ENCODE assay signal across 14 cellular contexts in genomic region chr5:170220196-170220595, GRCh38. TPM values are rescaled to one million over a fixed set of nuclear protein-coding genes. Genes with fewer than 3 reads are reported as not detected.
A peak's percentile ranks its signal among the peaks of the same experiment; 100 is the strongest.
DNase-seq lines count a peak whose midpoint lies in the region; ATAC-seq and TF ChIP-seq lines count a peak whose summit lies in the region.
"Had no signal": no experiment of that assay in that cellular context is flagged by ENCODE, and none has a peak within 500 bp of the region (broad histone marks: within the 10 kb centered on the region; RNA-seq: fewer than 3 reads in every experiment).

No MANE protein-coding gene starts in this region.

- intact Hi-C loops in PC-3 (cut with micrococcal nuclease) = no loop called here

- H3K36me3 Mint-ChIP-seq in HFFc6 (ENCODE audit: low read depth) = no peaks in the 10 kb centered on the region

- POLR2A ChIA-PET in PC-3 (lab: Charles Lee; ENCODE audit: unreplicated experiment) = no interaction called here

- H2AFZ ChIP-seq in PC-3 (ENCODE audit: low read length) = no peak overlapping the region

- no peaks in the 10 kb centered on the region for H3K79me2 ChIP-seq in PC-3 (ENCODE audit: low read length)

- TF ChIP-seq CTCF in HFFc6 (IDR thresholded peaks at IDR 0.05) = no peak
- TF ChIP-seq CTCF in PC-3 (conservative IDR thresholded peaks at IDR 0.05; ENCODE audit: low read depth, low read length) = no peak

- H3K4me3 Mint-ChIP-seq in HFFc6 = no peak overlapping the region

- no TSS peak for BruUV-seq in PC-3 (replicated peaks; lab: Mats Ljungman, UMichigan)

- H3F3A ChIP-seq in PC-3 (ENCODE audit: low read length, unreplicated experiment) = no peaks in the 10 kb centered on the region

- H3K4me1 Mint-ChIP-seq in HFFc6 (ENCODE audit: low read depth) = peaks cover 22% of the 10 kb centered on the region

- CTCF ChIA-PET in PC-3 (lab: Charles Lee) = interaction anchor here (0.6 kb wide), 1 partner anchor 523 kb away, joined by 3 read pairs; no protein-coding TSS in a partner anchor

- peak overlapping the region; percentile 70 for H3K27ac ChIP-seq in PC-3 (ENCODE audit: low read length)
- H3K27ac ChIP-seq: BLaER1 had no signal

- DNase-seq in HFFc6 (no peak), PC-3 (no peak), germinal center (ENCODE audit: low spot score) (peak; percentile 37), SIG-M5 treated with dmso at 0.1 percent for 504 hours (lab: John Stamatoyannopoulos, UW; ENCODE audit: unreplicated experiment) (no peak)
- DNase-seq in activated T-cell treated with anti-CD3 and anti-CD28 coated beads, Interleukin-2, amount 50 U/mL, for 1 hour = no peak
- DNase-seq: DND-41, GOT3, NCI-H1417, NCI-H187 treated with DMSO at 0.1 percent for 48 hours, NCI-H446, NCI-H748 treated with DMSO at 0.1 percent for 48 hours had no signal

- H3K27me3 Mint-ChIP-seq in HFFc6 (ENCODE audit: insufficient read depth) = peaks cover 4% of the 10 kb centered on the region

- H3K9me3 ChIP-seq in PC-3 (ENCODE audit: low read length) = no peaks in the 10 kb centered on the region
- H3K9me3 ChIP-seq: BLaER1 had no signal

- peak overlapping the region; percentile 63; the same call in 1 of the 2 replicates for H3K27ac Mint-ChIP-seq in HFFc6

- peaks cover 29% of the 10 kb centered on the region for H3K4me1 ChIP-seq in PC-3 (ENCODE audit: insufficient read depth, low read length)

- no peaks in the 10 kb centered on the region for H3K9me2 ChIP-seq in PC-3 (replicated peaks; ENCODE audit: low read length)

- peak overlapping the region; percentile 18; the same call in 1 of the 2 replicates for H3K4me2 ChIP-seq in PC-3 (ENCODE audit: low read length)
- H3K4me2 ChIP-seq: BLaER1 had no signal

- H3K9me3 Mint-ChIP-seq in HFFc6 = no peaks in the 10 kb centered on the region

- H3K9ac ChIP-seq in PC-3 (ENCODE audit: low read length) = no peak overlapping the region
- H3K9ac ChIP-seq: BLaER1 had no signal

- no peaks in the 10 kb centered on the region for H4K20me1 ChIP-seq in PC-3 (ENCODE audit: low read length)
- H4K20me1 ChIP-seq: BLaER1 had no signal

- no peaks in the 10 kb centered on the region for H3K36me3 ChIP-seq in PC-3 (ENCODE audit: low read depth, low read length)
- H3K36me3 ChIP-seq: BLaER1 had no signal

- no peaks in the 10 kb centered on the region for H3K27me3 ChIP-seq in PC-3 (ENCODE audit: low read length)
- H3K27me3 ChIP-seq: BLaER1 had no signal

- ATAC-seq in PC-3 (no peak), HG02610 (IDR thresholded peaks at IDR 0.05; ENCODE audit: unreplicated experiment) (no peak), HG03108 (IDR thresholded peaks at IDR 0.05; ENCODE audit: unreplicated experiment) (no peak)

- H3K4me3 ChIP-seq in PC-3 (ENCODE audit: low read length) = no peak overlapping the region
- H3K4me3 ChIP-seq: BLaER1 had no signal

RNA-seq across cellular contexts. Expression of gene C5orf58, which starts 12.6 kb away (rescaled TPM):
- total RNA-seq in HFFc6 (2021; fragmentation: NEBNext Ultra II Directional; extraction: Animal tissue kit (Norgen Biotek cat#: 25700)) = not detected
- total RNA-seq in PC-3 (2014; rRNA removed) = not detected in 2 replicates
